ENCODE assay signal across 9 cellular contexts in genomic region chr4:14545796-14546195, GRCh38.
"Had no signal": no experiment of that assay in that cellular context is flagged by ENCODE, and none has a peak within 500 bp of the region (broad histone marks: within the 10 kb centered on the region; RNA-seq: fewer than 3 reads in every experiment).

No MANE protein-coding gene starts in this region.

- H3K4me1 Mint-ChIP-seq: GM23338, H9 had no signal

- H3K27ac ChIP-seq: GM23248 had no signal

- ATAC-seq: GM23338, HCT116 had no signal

- H3K4me2 ChIP-seq: GM23338 had no signal

- H2AFZ ChIP-seq: GM23248, GM23338 had no signal

- H3K9me3 ChIP-seq: HAP-1 had no signal

- H3K4me3 Mint-ChIP-seq: GM23338, H9, HFFc6 had no signal

- H3K27ac Mint-ChIP-seq: GM23338, H9, HFFc6 had no signal

- DNase-seq: GM23248, GOT3, H7, H9, HCEC 1CT, HFFc6 had no signal

- H3K9ac ChIP-seq: GM23248 had no signal

- H3K4me3 ChIP-seq: GM23248, GM23338, HAP-1 had no signal

- H3K36me3 ChIP-seq: HAP-1 had no signal

- H3K4me1 ChIP-seq: HAP-1 had no signal
